ENCODE assay signal across 18 cellular contexts in genomic region chr10:27568196-27569175, GRCh38.
A peak's percentile ranks its signal among the peaks of the same experiment; 100 is the strongest.
DNase-seq lines count a peak whose midpoint lies in the region; ATAC-seq and TF ChIP-seq lines count a peak whose summit lies in the region.
"Had no signal": no experiment of that assay in that cellular context is flagged by ENCODE, and none has a peak within 500 bp of the region (broad histone marks: within the 10 kb centered on the region; RNA-seq: fewer than 3 reads in every experiment).

No MANE protein-coding gene starts in this region.

- TF ChIP-seq CTCF in HEK293 (tag by site-specific recombination; IDR thresholded peaks at IDR 0.05) (no peak), neutrophil (IDR thresholded peaks at IDR 0.05) (no peak)

- no peaks in the 10 kb centered on the region for H3K9me3 Mint-ChIP-seq in activated T-helper 1 cell treated with anti-CD3 and anti-CD28 coated beads, Interleukin-12 subunit alpha, Interleukin-12 subunit beta, Interleukin-2, Interleukin-4 antibody, amounts not matched to agents 30 ng/mL and 10 ng/mL and 1 ng/mL, durations not matched to agents 14 hours and 24 hours and 36 hours

- H3K36me3 ChIP-seq in HEK293 (ENCODE audit: control insufficient read depth in 2 of 2, insufficient read depth in 1 of 2, low read length in 2 of 2) = no peaks in the 10 kb centered on the region
- no peaks in the 10 kb centered on the region for H3K36me3 ChIP-seq in neutrophil
- H3K36me3 ChIP-seq: MG63 had no signal

- peaks cover 32% of the 10 kb centered on the region for H3K4me1 Mint-ChIP-seq in activated T-helper 1 cell treated with anti-CD3 and anti-CD28 coated beads, Interleukin-12 subunit alpha, Interleukin-12 subunit beta, Interleukin-2, Interleukin-4 antibody, amounts not matched to agents 30 ng/mL and 10 ng/mL and 1 ng/mL, durations not matched to agents 14 hours and 24 hours and 36 hours (ENCODE audit: low read depth)
- H3K4me1 Mint-ChIP-seq: mesothelial cell of epicardium had no signal

- CTCF ChIA-PET in HEK293 (lab: Yijun Ruan, JAX) = no interaction called here

- intact Hi-C loops in activated T-helper 1 cell treated with anti-CD3 and anti-CD28 coated beads, Interleukin-12 subunit alpha, Interleukin-12 subunit beta, Interleukin-2, Interleukin-4 antibody, amounts not matched to agents 30 ng/mL and 10 ng/mL and 1 ng/mL, durations not matched to agents 14 hours and 24 hours and 36 hours (cut with micrococcal nuclease) = no loop called here

- H3K9me3 ChIP-seq in HEK293 (ENCODE audit: control insufficient read depth, insufficient read depth, low read depth, low read length) (no peaks in the 10 kb centered on the region), neutrophil (no peaks in the 10 kb centered on the region)
- H3K9me3 ChIP-seq: MG63 had no signal

- POLR2A ChIA-PET in HEK293 (lab: Yijun Ruan, JAX) = no interaction called here

- no peak for ATAC-seq in GM18517 (IDR thresholded peaks at IDR 0.05; ENCODE audit: unreplicated experiment)
- ATAC-seq: activated CD4-positive, CD25-positive, alpha-beta regulatory T cell treated with anti-CD3 and anti-CD28 coated beads, Interleukin-2, amount 50 U/mL, for 24 hours had no signal

- H3K27me3 ChIP-seq in neutrophil = no peaks in the 10 kb centered on the region
- H3K27me3 ChIP-seq: MG63 had no signal

- H3K36me3 Mint-ChIP-seq in activated T-helper 1 cell treated with anti-CD3 and anti-CD28 coated beads, Interleukin-12 subunit alpha, Interleukin-12 subunit beta, Interleukin-2, Interleukin-4 antibody, amounts not matched to agents 30 ng/mL and 10 ng/mL and 1 ng/mL, durations not matched to agents 14 hours and 24 hours and 36 hours (ENCODE audit: low read depth) = peaks cover 3% of the 10 kb centered on the region
- H3K36me3 Mint-ChIP-seq: mesothelial cell of epicardium had no signal

- DNase-seq in SKM-1 treated with dmso at 0.1 percent for 144 hours (lab: John Stamatoyannopoulos, UW; ENCODE audit: unreplicated experiment) = peak; percentile 22
- no peak for DNase-seq in SKM-1 (lab: John Stamatoyannopoulos, UW; ENCODE audit: unreplicated experiment)
- no peak for DNase-seq in activated T-helper 1 cell treated with anti-CD3 and anti-CD28 coated beads, Interleukin-12 subunit alpha, Interleukin-12 subunit beta, Interleukin-2, Interleukin-4 antibody, amounts not matched to agents 30 ng/mL and 10 ng/mL and 1 ng/mL, durations not matched to agents 14 hours and 24 hours and 36 hours (ENCODE audit: low spot score)
- DNase-seq in NCI-H187 (lab: John Stamatoyannopoulos, UW) = no peak
- no peak for DNase-seq in cerebellar nuclear complex (lab: John Stamatoyannopoulos, UW)
- DNase-seq: 8988T; activated T-cell treated with anti-CD3 and anti-CD28 coated beads, Interleukin-2, amount 50 U/mL, for 1 hour; amniotic stem cell; COR-L47; cortex of kidney; head of caudate nucleus; MG63 had no signal

- peaks cover 3% of the 10 kb centered on the region for H3K27me3 Mint-ChIP-seq in activated T-helper 1 cell treated with anti-CD3 and anti-CD28 coated beads, Interleukin-12 subunit alpha, Interleukin-12 subunit beta, Interleukin-2, Interleukin-4 antibody, amounts not matched to agents 30 ng/mL and 10 ng/mL and 1 ng/mL, durations not matched to agents 14 hours and 24 hours and 36 hours (ENCODE audit: insufficient read depth)

- H3K4me3 Mint-ChIP-seq in activated T-helper 1 cell treated with anti-CD3 and anti-CD28 coated beads, Interleukin-12 subunit alpha, Interleukin-12 subunit beta, Interleukin-2, Interleukin-4 antibody, amounts not matched to agents 30 ng/mL and 10 ng/mL and 1 ng/mL, durations not matched to agents 14 hours and 24 hours and 36 hours = peak overlapping the region; percentile 16
- H3K4me3 Mint-ChIP-seq: mesothelial cell of epicardium had no signal

- H3K4me3 ChIP-seq in HEK293 (ENCODE audit: low read depth, low read length) (no peak overlapping the region), neutrophil (ENCODE audit: low read depth in 1 of 2, low read length in 1 of 2) (peak overlapping the region; percentile 8 to 24)
- H3K4me3 ChIP-seq: MG63 had no signal

- H3K27ac ChIP-seq in HEK293 (ENCODE audit: extremely low read depth, low read depth, low read length) (no peak overlapping the region), neutrophil (peak overlapping the region; percentile 82)
- H3K27ac ChIP-seq: RWPE1 had no signal

- peak overlapping the region; percentile 19 for H3K27ac Mint-ChIP-seq in activated T-helper 1 cell treated with anti-CD3 and anti-CD28 coated beads, Interleukin-12 subunit alpha, Interleukin-12 subunit beta, Interleukin-2, Interleukin-4 antibody, amounts not matched to agents 30 ng/mL and 10 ng/mL and 1 ng/mL, durations not matched to agents 14 hours and 24 hours and 36 hours
- H3K27ac Mint-ChIP-seq: mesothelial cell of epicardium had no signal

- H3K4me1 ChIP-seq in HEK293 (ENCODE audit: control insufficient read depth, insufficient read depth, low read length) = no peaks in the 10 kb centered on the region
- H3K4me1 ChIP-seq in neutrophil (ENCODE audit: control insufficient read depth in 1 of 2, insufficient read depth in 1 of 2, low read depth in 1 of 2, low read length in 1 of 2) = peaks cover 48 to 66% of the 10 kb centered on the region in 2 experiments

TF ChIP-seq in HEK293, 187 proteins besides CTCF, POLR2A, EP300 and RAD21:
- TF ChIP-seq ZNF16 (tag by site-specific recombination; IDR thresholded peaks at IDR 0.05; ENCODE audit: low read depth) (no peak), PRDM1 (tag by site-specific recombination; IDR thresholded peaks at IDR 0.05) (peak; percentile 58)
